Comparison of ENCODE assay signal across 8 cellular contexts in genomic region chr2:85594715-85595377, GRCh38. TPM values are rescaled to one million over a fixed set of nuclear protein-coding genes. Genes with fewer than 3 reads are reported as not detected.
DNase-seq lines count a peak whose midpoint lies in the region; ATAC-seq and TF ChIP-seq lines count a peak whose summit lies in the region.

No MANE protein-coding gene starts in this region.

- peak overlapping the region; percentile 94 for H3K9ac ChIP-seq in mesenchymal stem cell (ENCODE audit: low read length)

- peak overlapping the region; percentile 61 for H2AK5ac ChIP-seq in mesenchymal stem cell (ENCODE audit: low read length, severe bottlenecking)

- whole genome bisulfite sequencing in mesenchymal stem cell, result 15% methylated on average over 23 of the region's 23 CpGs
- 9 to 10% methylated on average over 23 of the region's 23 CpGs for WGBS in aorta, 2 donors

- H3K4me1 ChIP-seq in mesenchymal stem cell (ENCODE audit: control insufficient read depth, insufficient read depth, low read depth, low read length) (peaks cover 29% of the 10 kb centered on the region), aorta (ENCODE audit: control insufficient read depth in 1 of 2, insufficient read depth in 2 of 2, low read length in 2 of 2) (peaks cover 0 to 6% of the 10 kb centered on the region in 2 donors)

- peak overlapping the region in 1 of 2 experiments; percentile 44 for H3K4ac ChIP-seq in mesenchymal stem cell (ENCODE audit: low read depth in 1 of 2, low read length in 2 of 2)

- H3K4me3 ChIP-seq in AG04449 (ENCODE audit: low read depth, low read length) (peak overlapping the region; percentile 67), astrocyte of the cerebellum (ENCODE audit: low read depth, low read length) (peak overlapping the region; percentile 86), mesenchymal stem cell (ENCODE audit: insufficient read depth in 1 of 2, low read depth in 1 of 2, low read length in 2 of 2) (peak overlapping the region; percentile 61 to 92), aorta (ENCODE audit: low read length in 2 of 2) (peak overlapping the region; percentile 8 to 9)

- CTCF ChIA-PET in AG04449 (lab: Yijun Ruan, JAX), result interaction anchor here (0.6 to 2.7 kb wide), 11 partner anchors 8 to 240 kb away, joined by 3 to 11 read pairs (median 3); partner anchors contain the start of gene TMEM150A

- peak overlapping the region; percentile 83 for H3K27ac ChIP-seq in mesenchymal stem cell (ENCODE audit: low read length, poor library complexity, severe bottlenecking)
- H3K27ac ChIP-seq in aorta (ENCODE audit: low read depth in 1 of 2, low read length in 2 of 2), result peak overlapping the region in 1 of 2 donors; percentile 87

- no peak for DNase-seq in AG04449 (ENCODE audit: low read depth, low spot score)
- DNase-seq in astrocyte of the cerebellum (ENCODE audit: low read depth), result no peak
- DNase-seq in mesenchymal stem cell, result no peak
- no peak for DNase-seq in aorta
- no peak for DNase-seq in ecto neural progenitor cell (ENCODE audit: low spot score)
- no peak for DNase-seq in putamen (ENCODE audit: low spot score)

- ATAC-seq in HG03354 (IDR thresholded peaks at IDR 0.05; ENCODE audit: poor library complexity, severe bottlenecking, unreplicated experiment), result peak; percentile 51
- ATAC-seq in aorta (ENCODE audit: low FRiP score), result peak; percentile 0

- no peak for TF ChIP-seq CTCF in AG04449 (IDR thresholded peaks at IDR 0.05; ENCODE audit: insufficient read depth, low read length, missing control alignments)
- no peak for TF ChIP-seq CTCF in astrocyte of the cerebellum (IDR thresholded peaks at IDR 0.05; ENCODE audit: low read depth, low read length, missing control alignments)

- H3K79me1 ChIP-seq in mesenchymal stem cell (replicated peaks; ENCODE audit: low read length, poor library complexity, severe bottlenecking), result peaks cover 31% of the 10 kb centered on the region

- no peaks in the 10 kb centered on the region for H3K27me3 ChIP-seq in mesenchymal stem cell (ENCODE audit: control insufficient read depth in 1 of 2, insufficient read depth in 1 of 2, low read length in 2 of 2)
- H3K27me3 ChIP-seq in aorta (ENCODE audit: control insufficient read depth in 1 of 2, insufficient read depth in 2 of 2, low read length in 1 of 2), result no peaks in the 10 kb centered on the region

- in situ Hi-C loops in astrocyte of the cerebellum (cut with HindIII; ENCODE audit: low sequenced_read_pairs), result no loop called here

- peak overlapping the region; percentile 51 for H2AFZ ChIP-seq in mesenchymal stem cell (ENCODE audit: low read depth, low read length)

- H3K18ac ChIP-seq in mesenchymal stem cell (ENCODE audit: low read depth in 1 of 2, low read length in 2 of 2), result peak overlapping the region in 1 of 2 experiments; percentile 93

- H3K4me2 ChIP-seq in mesenchymal stem cell (ENCODE audit: low read length, poor library complexity, severe bottlenecking), result peak overlapping the region; percentile 44

- peak overlapping the region; percentile 62 for H4K8ac ChIP-seq in mesenchymal stem cell (ENCODE audit: low read length)

- H3K14ac ChIP-seq in mesenchymal stem cell (ENCODE audit: low read length in 2 of 2), result no peak overlapping the region

- peak overlapping the region; percentile 23 for H4K91ac ChIP-seq in mesenchymal stem cell (ENCODE audit: low read length)

- H3K36me3 ChIP-seq in mesenchymal stem cell (ENCODE audit: control insufficient read depth in 1 of 2, insufficient read depth in 2 of 2, low read depth in 1 of 2, low read length in 2 of 2) (peaks cover 39 to 40% of the 10 kb centered on the region in 2 experiments), aorta (ENCODE audit: control insufficient read depth in 1 of 2, insufficient read depth in 2 of 2, low read length in 1 of 2) (no peaks in the 10 kb centered on the region)

- H2BK12ac ChIP-seq in mesenchymal stem cell (ENCODE audit: low read length in 2 of 2), result no peak overlapping the region

- H2BK120ac ChIP-seq in mesenchymal stem cell (ENCODE audit: low read depth, low read length), result no peak overlapping the region

- no peak overlapping the region for H2BK15ac ChIP-seq in mesenchymal stem cell (ENCODE audit: low read depth, poor library complexity, severe bottlenecking)

- H3K9me3 ChIP-seq in mesenchymal stem cell (ENCODE audit: control insufficient read depth, low read length) (no peaks in the 10 kb centered on the region), aorta (ENCODE audit: control insufficient read depth, low read length) (no peaks in the 10 kb centered on the region)

- H3K23ac ChIP-seq in mesenchymal stem cell (ENCODE audit: low read length in 2 of 2), result no peak overlapping the region

- no peak overlapping the region for H2BK5ac ChIP-seq in mesenchymal stem cell (ENCODE audit: low read depth, low read length, poor library complexity, severe bottlenecking)

- intact Hi-C loops in aorta (cut with DNase I), result no loop called here

- POLR2A ChIA-PET in AG04449 (lab: Yijun Ruan, JAX), result interaction anchor here (0.6 to 3.0 kb wide), 9 partner anchors 11 to 241 kb away, joined by 3 to 25 read pairs (median 5); partner anchors contain the start of genes C2orf68, ELMOD3, MAT2A and RETSAT

- TF ChIP-seq POLR2A in GM19099 (IDR thresholded peaks at IDR 0.05; ENCODE audit: extremely low read depth, insufficient read length, low read depth), result peak; percentile 9

RNA-seq across cellular contexts. Expression of gene RNF181, which starts 0.7 kb away (rescaled TPM):
- 229 TPM for polyA plus RNA-seq in mesenchymal stem cell (2013, experiment 1 of 2)
- polyA plus RNA-seq in mesenchymal stem cell (2013, experiment 2 of 2), result 235 TPM
- total RNA-seq in aorta, result 10 to 100 TPM; 76.0 to 98.5 TPM
- 100 to 1,000 TPM; 148 to 203 TPM for polyA plus RNA-seq in aorta

RNA-seq across cellular contexts. Expression of gene TMEM150A, which starts 7.7 kb away (rescaled TPM):
- polyA plus RNA-seq in mesenchymal stem cell (2013, experiment 1 of 2), result 25.0 TPM
- 23.9 TPM for polyA plus RNA-seq in mesenchymal stem cell (2013, experiment 2 of 2)
- 10 to 100 TPM; 13.9 to 19.2 TPM for total RNA-seq in aorta
- polyA plus RNA-seq in aorta, result 10 to 100 TPM; 17.8 to 27.8 TPM

RNA-seq across cellular contexts. Expression of gene VAMP5, which starts 10.6 kb away (rescaled TPM):
- 23.5 TPM for polyA plus RNA-seq in mesenchymal stem cell (2013, experiment 1 of 2)
- polyA plus RNA-seq in mesenchymal stem cell (2013, experiment 2 of 2), result 25.7 TPM
- 10 to 100 TPM; 60.3 to 83.8 TPM for total RNA-seq in aorta
- 100 to 1,000 TPM; 180 to 186 TPM for polyA plus RNA-seq in aorta

RNA-seq across cellular contexts. Expression of gene C2orf68, which starts 17.0 kb away (rescaled TPM):
- polyA plus RNA-seq in mesenchymal stem cell (2013, experiment 1 of 2), result 15.8 TPM
- polyA plus RNA-seq in mesenchymal stem cell (2013, experiment 2 of 2), result 16.0 TPM
- 10 to 100 TPM; 22.8 to 35.2 TPM for total RNA-seq in aorta
- polyA plus RNA-seq in aorta, result 10 to 100 TPM; 15.5 to 19.9 TPM

RNA-seq across cellular contexts. Expression of gene VAMP8, which starts 17.5 kb away (rescaled TPM):
- polyA plus RNA-seq in mesenchymal stem cell (2013, experiment 1 of 2), result 11.3 TPM
- polyA plus RNA-seq in mesenchymal stem cell (2013, experiment 2 of 2), result 11.9 TPM
- total RNA-seq in aorta, result 10 to 100 TPM; 40.5 to 43.5 TPM
- 100 to 1,000 TPM in 1 of 2 donors, 10 to 100 TPM in 1; 23.9 to 256 TPM for polyA plus RNA-seq in aorta

Comparison
In these comparisons a context has a peak if more than half of its experiments do, and no peak if none do; other contexts are left out.
1. H3K4me3 ChIP-seq: peak in every context shown above with its lines; median percentile 86 in astrocyte of the cerebellum; 76 in mesenchymal stem cell; 67 in AG04449; 8 in aorta.